In the genomic region with DNA sequence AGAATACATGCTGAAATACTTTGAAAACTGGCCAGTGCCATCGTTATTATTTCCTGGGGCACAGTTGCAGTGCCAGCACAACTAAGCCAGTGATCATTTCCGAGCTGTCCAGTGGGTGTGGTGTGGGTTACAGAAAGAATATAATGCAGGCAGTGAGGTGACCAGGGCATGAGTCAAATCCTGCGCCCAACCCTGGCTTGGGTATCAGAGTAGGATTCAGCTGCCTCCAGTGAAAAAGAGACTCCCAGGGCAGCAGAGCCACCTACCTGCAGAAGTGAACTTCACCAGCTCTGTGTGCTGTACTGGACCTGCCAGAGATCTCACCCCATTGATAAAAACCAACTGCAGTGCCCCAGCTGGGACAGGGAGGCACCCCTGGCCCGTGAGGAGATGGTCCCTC, we compare ENCODE assay signal across 38 cellular contexts. TPM values are rescaled to one million over a fixed set of nuclear protein-coding genes. Genes with fewer than 3 reads are reported as not detected.
DNase-seq lines count a peak whose midpoint lies in the region; ATAC-seq, FAIRE-seq and TF ChIP-seq lines count a peak whose summit lies in the region.
"Had no signal": no experiment of that assay in that cellular context is flagged by ENCODE, and none has a peak within 500 bp of the region (broad histone marks: within the 10 kb centered on the region; RNA-seq: fewer than 3 reads in every experiment).

No MANE protein-coding gene starts in this region.

- H3K4me3 ChIP-seq in OCI-LY3 (ENCODE audit: low read length), result no peak overlapping the region
- H3K4me3 ChIP-seq in mammary epithelial cell (replicated peaks in 1 of 3; ENCODE audit: insufficient read depth in 1 of 3, low read depth in 2 of 3, low read length in 3 of 3), result no peak overlapping the region
- peak overlapping the region; percentile 25 to 53 for H3K4me3 ChIP-seq in mucosa of rectum (ENCODE audit: low read length in 2 of 2)
- H3K4me3 ChIP-seq: A549, cardiac muscle cell, coronary artery, heart left ventricle, SJCRH30, suprapubic skin had no signal

- no TSS peak for BruUV-seq in mammary epithelial cell (replicated peaks; lab: Mats Ljungman, UMichigan)

- no peaks in the 10 kb centered on the region for H3K9me3 ChIP-seq in OCI-LY3 (ENCODE audit: insufficient read depth, low read length)
- H3K9me3 ChIP-seq in mammary epithelial cell (replicated peaks; ENCODE audit: insufficient read depth, low read length), result no peaks in the 10 kb centered on the region
- no peaks in the 10 kb centered on the region for H3K9me3 ChIP-seq in mucosa of rectum (ENCODE audit: control insufficient read depth in 2 of 2, low read length in 2 of 2)
- H3K9me3 ChIP-seq: A549, heart left ventricle, SJCRH30, suprapubic skin had no signal

- H3K36me3 Mint-ChIP-seq in effector memory CD8-positive, alpha-beta T cell (ENCODE audit: insufficient read depth), result no peaks in the 10 kb centered on the region
- no peaks in the 10 kb centered on the region for H3K36me3 Mint-ChIP-seq in activated naive CD8-positive, alpha-beta T cell treated with anti-CD3 and anti-CD28 coated beads for 36 hours
- H3K36me3 Mint-ChIP-seq: activated naive CD8-positive, alpha-beta T cell treated with anti-CD3 and anti-CD28 coated beads, Interleukin-2, amount 10 ng/mL, durations not matched to agents 7 days and 5 days; CD4-positive, CD25-positive, alpha-beta regulatory T cell; natural killer cell; stimulated activated memory B cell treated with anti-CD40 and anti-IgM and Interleukin-4, amounts not matched to agents 10 μg/mL and 1 μg/mL and 100 μg/mL, for 72 hours had no signal

- H3K27ac ChIP-seq in OCI-LY3 (ENCODE audit: low read length), result no peak overlapping the region
- no peak overlapping the region for H3K27ac ChIP-seq in mammary epithelial cell (ENCODE audit: insufficient read depth, low read depth, low read length)
- peak overlapping the region; percentile 91 for H3K27ac ChIP-seq in mucosa of rectum (ENCODE audit: low read depth in 2 of 2, low read length in 2 of 2)
- H3K27ac ChIP-seq: A549, cardiac muscle cell, coronary artery, heart left ventricle, SJCRH30, suprapubic skin had no signal

- no peaks in the 10 kb centered on the region for H3K9me3 Mint-ChIP-seq in effector memory CD8-positive, alpha-beta T cell
- no peaks in the 10 kb centered on the region for H3K9me3 Mint-ChIP-seq in activated naive CD8-positive, alpha-beta T cell treated with anti-CD3 and anti-CD28 coated beads for 36 hours
- H3K9me3 Mint-ChIP-seq: activated CD4-positive, alpha-beta T cell treated with anti-CD3 and anti-CD28 coated beads, Interleukin-2, amount 10 ng/mL, durations not matched to agents 24 days and 14 days; activated naive CD8-positive, alpha-beta T cell treated with anti-CD3 and anti-CD28 coated beads, Interleukin-2, amount 10 ng/mL, durations not matched to agents 7 days and 5 days; CD4-positive, CD25-positive, alpha-beta regulatory T cell; natural killer cell; stimulated activated memory B cell treated with anti-CD40 and anti-IgM and Interleukin-4, amounts not matched to agents 10 μg/mL and 1 μg/mL and 100 μg/mL, for 72 hours had no signal

- H3K27me3 Mint-ChIP-seq in effector memory CD8-positive, alpha-beta T cell, result peaks cover 24 to 50% of the 10 kb centered on the region in 2 donors
- peaks cover 13% of the 10 kb centered on the region for H3K27me3 Mint-ChIP-seq in activated naive CD8-positive, alpha-beta T cell treated with anti-CD3 and anti-CD28 coated beads for 36 hours

- peak; percentile 8 for DNase-seq in ELR (ENCODE audit: low read depth)
- DNase-seq in mammary epithelial cell, result peak; percentile 92
- no peak for DNase-seq in NCI-H82 treated with DMSO at 0.1 percent for 48 hours (lab: John Stamatoyannopoulos, UW; ENCODE audit: unreplicated experiment)
- no peak for DNase-seq in GM19239 (ENCODE audit: insufficient read length, low spot score)
- DNase-seq in effector memory CD8-positive, alpha-beta T cell, result no peak
- no peak for DNase-seq in activated naive CD8-positive, alpha-beta T cell treated with anti-CD3 and anti-CD28 coated beads for 36 hours
- DNase-seq: activated CD4-positive, alpha-beta T cell treated with anti-CD3 and anti-CD28 coated beads, Interleukin-2, amount 10 ng/mL, durations not matched to agents 24 days and 14 days; activated CD8-positive, alpha-beta memory T cell treated with anti-CD3 and anti-CD28 coated beads for 24 hours; activated effector memory CD4-positive, alpha-beta T cell treated with anti-CD3 and anti-CD28 coated beads, Interleukin-2, amount 50 U/mL, for 16 hours; activated naive CD8-positive, alpha-beta T cell treated with anti-CD3 and anti-CD28 coated beads, Interleukin-2, amount 10 ng/mL, durations not matched to agents 7 days and 5 days; AML-193; aorta; CD4-positive, CD25-positive, alpha-beta regulatory T cell; DMS79 treated with DMSO at 0.1 percent for 48 hours; effector CD8-positive, alpha-beta T cell; GF-D8; heart left ventricle; islet precursor cell; KG1; midbrain; MM.1S; natural killer cell; NCI-H1105 treated with DMSO at 0.1 percent for 48 hours; NCI-H1930; NCI-H526; occipital lobe; SJCRH30; SW 1271 had no signal

- TF ChIP-seq CTCF in OCI-LY3 (IDR thresholded peaks at IDR 0.05; ENCODE audit: low read depth, low read length), result peak; percentile 27; the same call in 1 of the 2 replicates
- peak; percentile 19 to 20 for TF ChIP-seq CTCF in mammary epithelial cell (conservative IDR thresholded peaks at IDR 0.05 in 1 of 2, IDR thresholded peaks at IDR 0.05 in 1 of 2; ENCODE audit: extremely low read depth in 1 of 2, insufficient read depth in 1 of 2, low read depth in 1 of 2, low read length in 2 of 2)

- CTCF ChIA-PET in mammary epithelial cell (lab: Charles Lee; ENCODE audit: low non-redundant PET), result no interaction called here

- H3K4me1 Mint-ChIP-seq in effector memory CD8-positive, alpha-beta T cell (ENCODE audit: low read depth in 2 of 2), result no peaks in the 10 kb centered on the region
- H3K4me1 Mint-ChIP-seq in activated naive CD8-positive, alpha-beta T cell treated with anti-CD3 and anti-CD28 coated beads for 36 hours, result peaks cover 4% of the 10 kb centered on the region
- H3K4me1 Mint-ChIP-seq: activated naive CD8-positive, alpha-beta T cell treated with anti-CD3 and anti-CD28 coated beads, Interleukin-2, amount 10 ng/mL, durations not matched to agents 7 days and 5 days; CD4-positive, CD25-positive, alpha-beta regulatory T cell; natural killer cell; stimulated activated memory B cell treated with anti-CD40 and anti-IgM and Interleukin-4, amounts not matched to agents 10 μg/mL and 1 μg/mL and 100 μg/mL, for 72 hours had no signal

- dilution Hi-C loops in mammary epithelial cell (cut with HindIII; ENCODE audit: low sequenced_read_pairs), result no loop called here

- in situ Hi-C loops in mammary epithelial cell (cut with MboI; ENCODE audit: low sequenced_read_pairs in 2 of 2), result no loop called here

- H3K27me3 ChIP-seq in OCI-LY3 (ENCODE audit: low read depth, low read length) (no peaks in the 10 kb centered on the region), mammary epithelial cell (ENCODE audit: insufficient read depth, low read length) (no peaks in the 10 kb centered on the region), mucosa of rectum (ENCODE audit: control insufficient read depth in 2 of 2, insufficient read depth in 2 of 2, low read length in 2 of 2) (no peaks in the 10 kb centered on the region)
- H3K27me3 ChIP-seq: SJCRH30, suprapubic skin had no signal

- no peaks in the 10 kb centered on the region for H3K79me2 ChIP-seq in OCI-LY3 (ENCODE audit: low read length)
- no peaks in the 10 kb centered on the region for H3K79me2 ChIP-seq in mammary epithelial cell (ENCODE audit: insufficient read depth, low read length)

- H3K36me3 ChIP-seq in OCI-LY3 (replicated peaks; ENCODE audit: low read depth, low read length) (no peaks in the 10 kb centered on the region), mammary epithelial cell (ENCODE audit: insufficient read depth, low read length) (no peaks in the 10 kb centered on the region), mucosa of rectum (ENCODE audit: control insufficient read depth in 2 of 2, insufficient read depth in 2 of 2, low read length in 2 of 2) (no peaks in the 10 kb centered on the region)
- H3K36me3 ChIP-seq: cardiac muscle cell, heart left ventricle, SJCRH30, suprapubic skin had no signal

- H3K4me2 ChIP-seq in OCI-LY3 (ENCODE audit: low read length), result no peak overlapping the region
- H3K4me2 ChIP-seq in mammary epithelial cell (ENCODE audit: insufficient read depth, low read depth, low read length), result no peak overlapping the region
- H3K4me2 ChIP-seq: A549 had no signal

- H3K4me1 ChIP-seq in OCI-LY3 (ENCODE audit: low read length), result peaks cover 7% of the 10 kb centered on the region
- H3K4me1 ChIP-seq in mammary epithelial cell (ENCODE audit: insufficient read depth, low read length), result peaks cover 21% of the 10 kb centered on the region
- peaks cover 35 to 77% of the 10 kb centered on the region in 2 donors for H3K4me1 ChIP-seq in mucosa of rectum (ENCODE audit: control insufficient read depth in 2 of 2, insufficient read depth in 2 of 2, low read length in 2 of 2)
- H3K4me1 ChIP-seq: A549, heart left ventricle, SJCRH30, suprapubic skin had no signal

- no peak overlapping the region for H3K4me3 Mint-ChIP-seq in effector memory CD8-positive, alpha-beta T cell
- no peak overlapping the region for H3K4me3 Mint-ChIP-seq in activated naive CD8-positive, alpha-beta T cell treated with anti-CD3 and anti-CD28 coated beads for 36 hours
- H3K4me3 Mint-ChIP-seq: activated CD4-positive, alpha-beta T cell treated with anti-CD3 and anti-CD28 coated beads, Interleukin-2, amount 10 ng/mL, durations not matched to agents 24 days and 14 days; activated naive CD8-positive, alpha-beta T cell treated with anti-CD3 and anti-CD28 coated beads, Interleukin-2, amount 10 ng/mL, durations not matched to agents 7 days and 5 days; CD4-positive, CD25-positive, alpha-beta regulatory T cell; natural killer cell; stimulated activated memory B cell treated with anti-CD40 and anti-IgM and Interleukin-4, amounts not matched to agents 10 μg/mL and 1 μg/mL and 100 μg/mL, for 72 hours had no signal

- intact Hi-C loops in mammary epithelial cell (cut with micrococcal nuclease), result no loop called here

- no peak for ATAC-seq in effector memory CD8-positive, alpha-beta T cell (replicated peaks)
- ATAC-seq: A549; natural killer cell; stimulated activated memory B cell treated with anti-CD40 and anti-IgM and Interleukin-4, amounts not matched to agents 10 μg/mL and 1 μg/mL and 100 μg/mL, for 72 hours had no signal

- no peak for FAIRE-seq in GM19239 (lab: Jason Lieb, UNC)
- FAIRE-seq: A549, H1 had no signal

- 28% methylated on average over 4 of the region's 4 CpGs for WGBS in mammary epithelial cell (ENCODE audit: low coverage, missing lambda C conversion rate)

- no peak overlapping the region for H3K27ac Mint-ChIP-seq in effector memory CD8-positive, alpha-beta T cell
- no peak overlapping the region for H3K27ac Mint-ChIP-seq in activated naive CD8-positive, alpha-beta T cell treated with anti-CD3 and anti-CD28 coated beads for 36 hours
- H3K27ac Mint-ChIP-seq: activated CD4-positive, alpha-beta T cell treated with anti-CD3 and anti-CD28 coated beads, Interleukin-2, amount 10 ng/mL, durations not matched to agents 24 days and 14 days; activated naive CD8-positive, alpha-beta T cell treated with anti-CD3 and anti-CD28 coated beads, Interleukin-2, amount 10 ng/mL, durations not matched to agents 7 days and 5 days; CD4-positive, CD25-positive, alpha-beta regulatory T cell; natural killer cell; stimulated activated memory B cell treated with anti-CD40 and anti-IgM and Interleukin-4, amounts not matched to agents 10 μg/mL and 1 μg/mL and 100 μg/mL, for 72 hours had no signal

- H2AFZ ChIP-seq in OCI-LY3 (ENCODE audit: low read depth, low read length), result no peak overlapping the region
- peak overlapping the region; percentile 22 for H2AFZ ChIP-seq in mammary epithelial cell (ENCODE audit: low read depth, low read length)

- H4K20me1 ChIP-seq in OCI-LY3 (ENCODE audit: insufficient read depth, low read length), result no peaks in the 10 kb centered on the region
- H4K20me1 ChIP-seq in mammary epithelial cell (ENCODE audit: insufficient read depth, low read length), result no peaks in the 10 kb centered on the region

- H3K9ac ChIP-seq in OCI-LY3 (ENCODE audit: low read length), result no peak overlapping the region
- H3K9ac ChIP-seq in mammary epithelial cell (ENCODE audit: insufficient read depth, low read length), result no peak overlapping the region
- peak overlapping the region; percentile 41 to 49 for H3K9ac ChIP-seq in mucosa of rectum (ENCODE audit: low read depth in 1 of 2, low read length in 2 of 2)

RNA-seq across cellular contexts. Expression of a gene that starts 18.0 kb away (rescaled TPM):
- under 1 TPM; 0.33 to 0.52 TPM for total RNA-seq in mammary epithelial cell
- polyA plus RNA-seq in mammary epithelial cell, result 0.44 TPM
- polyA minus RNA-seq in mammary epithelial cell, result 0.62 TPM
- total RNA-seq in activated naive CD8-positive, alpha-beta T cell treated with anti-CD3 and anti-CD28 coated beads for 36 hours, result under 1 TPM in 1 of 2 experiments, not detected in 1; 0.04 TPM
- total RNA-seq: activated CD4-positive, alpha-beta T cell treated with anti-CD3 and anti-CD28 coated beads, Interleukin-2, amount 10 ng/mL, durations not matched to agents 24 days and 14 days; activated naive CD8-positive, alpha-beta T cell treated with anti-CD3 and anti-CD28 coated beads, Interleukin-2, amount 10 ng/mL, durations not matched to agents 7 days and 5 days; aorta; CD4-positive, CD25-positive, alpha-beta regulatory T cell; fibroblast of villous mesenchyme; natural killer cell; pulmonary artery endothelial cell had no signal
- polyA plus RNA-seq: cardiac muscle cell; CD4-positive, CD25-positive, alpha-beta regulatory T cell had no signal

Comparison
In these comparisons a context has a peak if more than half of its experiments do, and no peak if none do; other contexts are left out.
1. DNase-seq: peak in ELR (single experiment) and mammary epithelial cell (single experiment); none in NCI-H82 treated with DMSO at 0.1 percent for 48 hours (single experiment), GM19239 (single experiment), effector memory CD8-positive, alpha-beta T cell (0 of 3) and activated naive CD8-positive, alpha-beta T cell treated with anti-CD3 and anti-CD28 coated beads for 36 hours (single experiment).
2. H3K27ac ChIP-seq: peak in mucosa of rectum (2 of 2); none in OCI-LY3 (single experiment) and mammary epithelial cell (single experiment).
3. H3K4me3 ChIP-seq: peak in mucosa of rectum (2 of 2); none in OCI-LY3 (single experiment) and mammary epithelial cell (0 of 3).
4. H3K9ac ChIP-seq: peak in mucosa of rectum (2 of 2); none in OCI-LY3 (single experiment) and mammary epithelial cell (single experiment).